Comparison of ENCODE assay signal across 2 cellular contexts in the genomic region with DNA sequence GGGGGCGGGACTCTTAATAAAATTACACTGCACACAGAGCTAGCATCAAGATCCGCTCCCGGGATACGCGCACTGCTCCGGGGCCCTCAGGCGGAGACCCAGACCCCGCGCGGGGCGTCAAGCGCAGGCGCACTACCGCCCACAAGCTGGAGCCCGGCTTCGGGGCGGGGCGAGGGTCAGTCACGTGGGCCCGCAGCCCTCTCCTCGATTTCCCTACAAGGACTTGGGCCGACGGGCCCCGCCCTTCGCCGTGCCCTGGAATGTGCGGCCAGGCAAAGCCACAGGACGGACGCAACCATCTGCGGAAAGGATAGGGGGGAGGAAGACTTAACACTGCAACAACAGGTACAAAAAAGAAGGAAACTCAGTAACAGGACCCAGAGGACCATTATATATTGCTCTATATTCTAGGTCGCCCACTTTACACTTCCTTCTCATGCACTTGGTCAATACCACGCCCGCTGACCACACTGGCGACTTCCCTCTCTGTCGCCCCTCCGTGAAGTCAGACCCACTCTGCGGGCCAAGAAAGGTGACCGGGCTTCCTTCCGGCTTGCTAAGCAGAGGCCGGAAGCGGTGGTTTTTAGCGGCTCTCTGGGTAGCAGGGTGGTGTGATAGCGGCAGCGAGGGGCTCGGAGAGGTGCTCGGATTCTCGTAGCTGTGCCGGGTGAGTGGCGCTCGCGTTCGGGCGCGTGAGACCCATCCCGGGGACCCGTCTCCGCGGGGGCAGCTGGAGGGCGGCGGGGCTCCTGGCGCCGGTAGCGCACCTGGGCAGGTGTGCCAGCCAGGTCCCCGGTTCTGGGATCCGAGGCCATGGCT.
TF ChIP-seq lines count a peak whose summit lies in the region.

A gene (plus strand): TSS at position 559 of the 819 bp plus-strand sequence. CDS start 5,447 bp downstream, outside the sequence.

TF ChIP-seq in IMR-90, 13 proteins besides CTCF, POLR2A, EP300 and RAD21:
- TF ChIP-seq MAZ (IDR thresholded peaks at IDR 0.05; ENCODE audit: borderline replicate concordance, low read depth, low read length) (peak; percentile 79; the same call in 1 of the 2 replicates), MXI1 (IDR thresholded peaks at IDR 0.05; ENCODE audit: borderline replicate concordance, low read depth, low read length) (no peak), BHLHE40 (IDR thresholded peaks at IDR 0.05; ENCODE audit: low read depth, low read length) (peak; percentile 98), NFE2L2 (IDR thresholded peaks at IDR 0.05; ENCODE audit: low read depth, low read length) (no peak), SMC3 (IDR thresholded peaks at IDR 0.05; ENCODE audit: low read depth, low read length) (no peak), RCOR1 (IDR thresholded peaks at IDR 0.05; ENCODE audit: insufficient replicate concordance, low read length) (no peak), CEBPB (IDR thresholded peaks at IDR 0.05; ENCODE audit: low read depth, low read length) (no peak), FOS (IDR thresholded peaks at IDR 0.05; ENCODE audit: low read depth, low read length) (no peak), RFX5 (IDR thresholded peaks at IDR 0.05; ENCODE audit: low read depth, low read length) (no peak), MAFK (IDR thresholded peaks at IDR 0.05; ENCODE audit: low read depth, low read length) (no peak), CHD1 (IDR thresholded peaks at IDR 0.05; ENCODE audit: low read depth, low read length) (peak; percentile 92; the same call in 1 of the 2 replicates)
- TF ChIP-seq, protein P1, sequence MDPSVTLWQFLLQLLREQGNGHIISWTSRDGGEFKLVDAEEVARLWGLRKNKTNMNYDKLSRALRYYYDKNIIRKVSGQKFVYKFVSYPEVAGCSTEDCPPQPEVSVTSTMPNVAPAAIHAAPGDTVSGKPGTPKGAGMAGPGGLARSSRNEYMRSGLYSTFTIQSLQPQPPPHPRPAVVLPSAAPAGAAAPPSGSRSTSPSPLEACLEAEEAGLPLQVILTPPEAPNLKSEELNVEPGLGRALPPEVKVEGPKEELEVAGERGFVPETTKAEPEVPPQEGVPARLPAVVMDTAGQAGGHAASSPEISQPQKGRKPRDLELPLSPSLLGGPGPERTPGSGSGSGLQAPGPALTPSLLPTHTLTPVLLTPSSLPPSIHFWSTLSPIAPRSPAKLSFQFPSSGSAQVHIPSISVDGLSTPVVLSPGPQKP (IDR thresholded peaks at IDR 0.05; ENCODE audit: borderline replicate concordance, low read depth, low read length), result no peak
- TF ChIP-seq, protein P2, sequence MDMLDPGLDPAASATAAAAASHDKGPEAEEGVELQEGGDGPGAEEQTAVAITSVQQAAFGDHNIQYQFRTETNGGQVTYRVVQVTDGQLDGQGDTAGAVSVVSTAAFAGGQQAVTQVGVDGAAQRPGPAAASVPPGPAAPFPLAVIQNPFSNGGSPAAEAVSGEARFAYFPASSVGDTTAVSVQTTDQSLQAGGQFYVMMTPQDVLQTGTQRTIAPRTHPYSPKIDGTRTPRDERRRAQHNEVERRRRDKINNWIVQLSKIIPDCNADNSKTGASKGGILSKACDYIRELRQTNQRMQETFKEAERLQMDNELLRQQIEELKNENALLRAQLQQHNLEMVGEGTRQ (IDR thresholded peaks at IDR 0.05; ENCODE audit: low read depth, low read length), result peak; percentile 97
TF ChIP-seq in IMR-90: peak in this region for 4.

TF ChIP-seq in endothelial cell of umbilical vein, 7 proteins besides CTCF, POLR2A, EP300 and RAD21:
- TF ChIP-seq EZH2 (IDR thresholded peaks at IDR 0.05; ENCODE audit: borderline replicate concordance, low read depth, low read length, severe bottlenecking) (no peak), GATA2 (IDR thresholded peaks at IDR 0.05; ENCODE audit: insufficient read depth, insufficient read length, low read depth, low read length) (no peak), FOS (IDR thresholded peaks at IDR 0.05; ENCODE audit: borderline replicate concordance, insufficient read depth, low read length) (peak; percentile 52), POLR2AphosphoS5 (IDR thresholded peaks at IDR 0.05; ENCODE audit: insufficient read depth, low read depth, low read length) (peak; percentile 99), JUN (IDR thresholded peaks at IDR 0.05; ENCODE audit: borderline replicate concordance, insufficient read depth, insufficient read length, low read depth) (peak; percentile 38), MYC (IDR thresholded peaks at IDR 0.05; ENCODE audit: low read depth, low read length) (no peak)
- TF ChIP-seq, protein P3, sequence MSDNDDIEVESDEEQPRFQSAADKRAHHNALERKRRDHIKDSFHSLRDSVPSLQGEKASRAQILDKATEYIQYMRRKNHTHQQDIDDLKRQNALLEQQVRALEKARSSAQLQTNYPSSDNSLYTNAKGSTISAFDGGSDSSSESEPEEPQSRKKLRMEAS (IDR thresholded peaks at IDR 0.05; ENCODE audit: insufficient read depth, insufficient read length), result peak; percentile 94
